Comparison of ENCODE assay signal across 18 cellular contexts in the genomic region with DNA sequence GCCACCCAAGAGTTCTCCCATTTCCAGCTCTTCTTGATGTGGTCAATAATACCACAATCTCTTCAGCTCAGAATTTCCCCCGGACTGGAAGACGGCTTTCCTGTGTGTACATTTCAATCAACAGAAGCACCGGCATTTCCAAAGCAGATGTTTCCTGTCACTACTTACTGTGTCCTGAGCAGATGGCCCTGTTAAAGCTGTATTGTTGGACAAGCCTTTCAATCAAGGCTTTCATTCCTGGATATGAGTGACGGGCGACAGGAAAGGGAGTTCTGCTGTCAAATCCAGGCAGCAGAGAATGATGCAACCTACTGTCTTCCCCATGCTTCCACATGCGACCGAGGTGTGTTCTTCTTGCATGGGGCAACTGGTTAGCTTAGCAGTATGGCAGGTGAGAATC.
DNase-seq lines count a peak whose midpoint lies in the region; ATAC-seq and TF ChIP-seq lines count a peak whose summit lies in the region.
"Had no signal": no experiment of that assay in that cellular context is flagged by ENCODE, and none has a peak within 500 bp of the region (broad histone marks: within the 10 kb centered on the region; RNA-seq: fewer than 3 reads in every experiment).

No MANE protein-coding gene starts in this region.

- H3K9me3 Mint-ChIP-seq in endothelial cell (ENCODE audit: unreplicated experiment) (no peaks in the 10 kb centered on the region), T-cell (peaks cover 3 to 15% (median 14%) of the 10 kb centered on the region in 3 donors)
- peaks cover 5% of the 10 kb centered on the region for H3K9me3 Mint-ChIP-seq in activated T-helper 1 cell treated with anti-CD3 and anti-CD28 coated beads, Interleukin-12 subunit alpha, Interleukin-12 subunit beta, Interleukin-2, Interleukin-4 antibody, amounts not matched to agents 30 ng/mL and 10 ng/mL and 1 ng/mL, durations not matched to agents 14 hours and 24 hours and 36 hours

- no peak overlapping the region for H3K4me3 ChIP-seq in BLaER1
- no peak overlapping the region for H3K4me3 ChIP-seq in GM12865 (ENCODE audit: low read depth, low read length)
- H3K4me3 ChIP-seq: PC-9 had no signal

- H3K4me1 Mint-ChIP-seq in endothelial cell (ENCODE audit: unreplicated experiment) (peaks cover 38% of the 10 kb centered on the region), T-cell (no peaks in the 10 kb centered on the region)
- no peaks in the 10 kb centered on the region for H3K4me1 Mint-ChIP-seq in activated T-helper 1 cell treated with anti-CD3 and anti-CD28 coated beads, Interleukin-12 subunit alpha, Interleukin-12 subunit beta, Interleukin-2, Interleukin-4 antibody, amounts not matched to agents 30 ng/mL and 10 ng/mL and 1 ng/mL, durations not matched to agents 14 hours and 24 hours and 36 hours (ENCODE audit: low read depth)

- no peaks in the 10 kb centered on the region for H3K36me3 Mint-ChIP-seq in endothelial cell (ENCODE audit: low read depth, unreplicated experiment)
- no peaks in the 10 kb centered on the region for H3K36me3 Mint-ChIP-seq in T-cell
- no peaks in the 10 kb centered on the region for H3K36me3 Mint-ChIP-seq in activated T-helper 1 cell treated with anti-CD3 and anti-CD28 coated beads, Interleukin-12 subunit alpha, Interleukin-12 subunit beta, Interleukin-2, Interleukin-4 antibody, amounts not matched to agents 30 ng/mL and 10 ng/mL and 1 ng/mL, durations not matched to agents 14 hours and 24 hours and 36 hours (ENCODE audit: low read depth)

- no peaks in the 10 kb centered on the region for H3K36me3 ChIP-seq in BLaER1

- H3K27ac ChIP-seq in BLaER1 = peak overlapping the region; percentile 76
- H3K27ac ChIP-seq: PC-9, VCaP had no signal

- H3K4me1 ChIP-seq in BLaER1 = peaks cover 59% of the 10 kb centered on the region

- CTCF ChIA-PET in T-cell (lab: Charles Lee) = no interaction called here

- H3K27me3 Mint-ChIP-seq in endothelial cell (ENCODE audit: unreplicated experiment) = peaks cover 4% of the 10 kb centered on the region
- H3K27me3 Mint-ChIP-seq in T-cell = peaks cover 12 to 26% of the 10 kb centered on the region in 2 donors
- no peaks in the 10 kb centered on the region for H3K27me3 Mint-ChIP-seq in activated T-helper 1 cell treated with anti-CD3 and anti-CD28 coated beads, Interleukin-12 subunit alpha, Interleukin-12 subunit beta, Interleukin-2, Interleukin-4 antibody, amounts not matched to agents 30 ng/mL and 10 ng/mL and 1 ng/mL, durations not matched to agents 14 hours and 24 hours and 36 hours (ENCODE audit: insufficient read depth)

- ATAC-seq in GM18502 (IDR thresholded peaks at IDR 0.05; ENCODE audit: poor library complexity, unreplicated experiment) = no peak
- ATAC-seq in SK-N-SH treated with all-trans-retinoic acid at 6 μM for 48 hours = no peak
- no peak for ATAC-seq in T-cell (replicated peaks in 1 of 4)
- ATAC-seq: activated CD8-positive, alpha-beta T cell treated with anti-CD3 and anti-CD28 coated beads, Interleukin-2, amount 10 ng/mL, durations not matched to agents 7 days and 5 days; effector memory CD8-positive, alpha-beta T cell; naive thymus-derived CD4-positive, alpha-beta T cell had no signal

- H3K4me2 ChIP-seq in BLaER1 = peak overlapping the region; percentile 75
- H3K4me2 ChIP-seq: PC-9 had no signal

- no peak for TF ChIP-seq CTCF in GM12865 (IDR thresholded peaks at IDR 0.05; ENCODE audit: insufficient read depth, low read depth, low read length, missing control alignments)
- no peak for TF ChIP-seq CTCF in endothelial cell (IDR thresholded peaks at IDR 0.05; ENCODE audit: unreplicated experiment)

- DNase-seq in GM12865 (ENCODE audit: low read depth) = peak; percentile 24
- peak; percentile 75 for DNase-seq in NCI-H69 (lab: John Stamatoyannopoulos, UW)
- DNase-seq in endothelial cell (ENCODE audit: low spot score) = peak; percentile 54
- no peak for DNase-seq in T-cell
- no peak for DNase-seq in activated T-helper 1 cell treated with anti-CD3 and anti-CD28 coated beads, Interleukin-12 subunit alpha, Interleukin-12 subunit beta, Interleukin-2, Interleukin-4 antibody, amounts not matched to agents 30 ng/mL and 10 ng/mL and 1 ng/mL, durations not matched to agents 14 hours and 24 hours and 36 hours (ENCODE audit: low spot score)
- DNase-seq: activated CD8-positive, alpha-beta T cell treated with anti-CD3 and anti-CD28 coated beads, Interleukin-2, amount 10 ng/mL, durations not matched to agents 7 days and 5 days; central memory CD4-positive, alpha-beta T cell; DND-41; effector memory CD8-positive, alpha-beta T cell; naive thymus-derived CD4-positive, alpha-beta T cell; NCI-H2227 treated with DMSO at 0.1 percent for 48 hours; PC-9; substantia nigra had no signal

- no peak overlapping the region for H3K9ac ChIP-seq in BLaER1

- no peak overlapping the region for H3K4me3 Mint-ChIP-seq in endothelial cell (ENCODE audit: unreplicated experiment)
- no peak overlapping the region for H3K4me3 Mint-ChIP-seq in T-cell
- no peak overlapping the region for H3K4me3 Mint-ChIP-seq in activated T-helper 1 cell treated with anti-CD3 and anti-CD28 coated beads, Interleukin-12 subunit alpha, Interleukin-12 subunit beta, Interleukin-2, Interleukin-4 antibody, amounts not matched to agents 30 ng/mL and 10 ng/mL and 1 ng/mL, durations not matched to agents 14 hours and 24 hours and 36 hours
- H3K4me3 Mint-ChIP-seq: activated CD8-positive, alpha-beta T cell treated with anti-CD3 and anti-CD28 coated beads, Interleukin-2, amount 10 ng/mL, durations not matched to agents 7 days and 5 days; effector memory CD8-positive, alpha-beta T cell; naive thymus-derived CD4-positive, alpha-beta T cell had no signal

- peaks cover 26% of the 10 kb centered on the region for H3K9me3 ChIP-seq in BLaER1

- POLR2A ChIA-PET in T-cell (lab: Charles Lee) = no interaction called here

- intact Hi-C loops in activated T-helper 1 cell treated with anti-CD3 and anti-CD28 coated beads, Interleukin-12 subunit alpha, Interleukin-12 subunit beta, Interleukin-2, Interleukin-4 antibody, amounts not matched to agents 30 ng/mL and 10 ng/mL and 1 ng/mL, durations not matched to agents 14 hours and 24 hours and 36 hours (cut with micrococcal nuclease) = no loop called here

- H4K20me1 ChIP-seq in BLaER1 = no peaks in the 10 kb centered on the region

- H3K27me3 ChIP-seq in BLaER1 = no peaks in the 10 kb centered on the region

- H3K27ac Mint-ChIP-seq in endothelial cell (ENCODE audit: unreplicated experiment) = peak overlapping the region; percentile 97
- no peak overlapping the region for H3K27ac Mint-ChIP-seq in T-cell
- no peak overlapping the region for H3K27ac Mint-ChIP-seq in activated T-helper 1 cell treated with anti-CD3 and anti-CD28 coated beads, Interleukin-12 subunit alpha, Interleukin-12 subunit beta, Interleukin-2, Interleukin-4 antibody, amounts not matched to agents 30 ng/mL and 10 ng/mL and 1 ng/mL, durations not matched to agents 14 hours and 24 hours and 36 hours
- H3K27ac Mint-ChIP-seq: activated CD8-positive, alpha-beta T cell treated with anti-CD3 and anti-CD28 coated beads, Interleukin-2, amount 10 ng/mL, durations not matched to agents 7 days and 5 days; activated T-helper 2 cell treated with anti-CD3 and anti-CD28 coated beads, Interferon-gamma antibody, Interleukin-2, Interleukin-4, amounts not matched to agents 10 μg/mL and 5 μg/mL and 100 μg/mL, durations not matched to agents 14 hours and 24 hours and 36 hours; effector memory CD8-positive, alpha-beta T cell; naive thymus-derived CD4-positive, alpha-beta T cell had no signal

TF ChIP-seq in SK-N-SH treated with all-trans-retinoic acid at 6 μM for 48 hours, 23 proteins besides CTCF, POLR2A, EP300 and RAD21 (continues in another document):
- TF ChIP-seq, protein P1, sequence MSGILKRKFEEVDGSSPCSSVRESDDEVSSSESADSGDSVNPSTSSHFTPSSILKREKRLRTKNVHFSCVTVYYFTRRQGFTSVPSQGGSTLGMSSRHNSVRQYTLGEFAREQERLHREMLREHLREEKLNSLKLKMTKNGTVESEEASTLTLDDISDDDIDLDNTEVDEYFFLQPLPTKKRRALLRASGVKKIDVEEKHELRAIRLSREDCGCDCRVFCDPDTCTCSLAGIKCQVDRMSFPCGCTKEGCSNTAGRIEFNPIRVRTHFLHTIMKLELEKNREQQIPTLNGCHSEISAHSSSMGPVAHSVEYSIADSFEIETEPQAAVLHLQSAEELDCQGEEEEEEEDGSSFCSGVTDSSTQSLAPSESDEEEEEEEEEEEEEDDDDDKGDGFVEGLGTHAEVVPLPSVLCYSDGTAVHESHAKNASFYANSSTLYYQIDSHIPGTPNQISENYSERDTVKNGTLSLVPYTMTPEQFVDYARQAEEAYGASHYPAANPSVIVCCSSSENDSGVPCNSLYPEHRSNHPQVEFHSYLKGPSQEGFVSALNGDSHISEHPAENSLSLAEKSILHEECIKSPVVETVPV (CRISPR knock-in tag; IDR thresholded peaks at IDR 0.05) = no peak
- TF ChIP-seq RARB (CRISPR knock-in tag; IDR thresholded peaks at IDR 0.05) (no peak), ESRRG (CRISPR knock-in tag; IDR thresholded peaks at IDR 0.05) (no peak), ZNF70 (CRISPR knock-in tag; IDR thresholded peaks at IDR 0.05) (no peak), CSDC2 (CRISPR knock-in tag; IDR thresholded peaks at IDR 0.05) (no peak), PPARA (CRISPR knock-in tag; IDR thresholded peaks at IDR 0.05; ENCODE audit: borderline replicate concordance) (no peak), ZNF565 (CRISPR knock-in tag; conservative IDR thresholded peaks at IDR 0.05; ENCODE audit: low read depth) (no peak), ARNTL (CRISPR knock-in tag; IDR thresholded peaks at IDR 0.05; ENCODE audit: borderline replicate concordance, low read depth) (no peak), OSR1 (CRISPR knock-in tag; IDR thresholded peaks at IDR 0.05) (no peak)
- TF ChIP-seq, protein P2, sequence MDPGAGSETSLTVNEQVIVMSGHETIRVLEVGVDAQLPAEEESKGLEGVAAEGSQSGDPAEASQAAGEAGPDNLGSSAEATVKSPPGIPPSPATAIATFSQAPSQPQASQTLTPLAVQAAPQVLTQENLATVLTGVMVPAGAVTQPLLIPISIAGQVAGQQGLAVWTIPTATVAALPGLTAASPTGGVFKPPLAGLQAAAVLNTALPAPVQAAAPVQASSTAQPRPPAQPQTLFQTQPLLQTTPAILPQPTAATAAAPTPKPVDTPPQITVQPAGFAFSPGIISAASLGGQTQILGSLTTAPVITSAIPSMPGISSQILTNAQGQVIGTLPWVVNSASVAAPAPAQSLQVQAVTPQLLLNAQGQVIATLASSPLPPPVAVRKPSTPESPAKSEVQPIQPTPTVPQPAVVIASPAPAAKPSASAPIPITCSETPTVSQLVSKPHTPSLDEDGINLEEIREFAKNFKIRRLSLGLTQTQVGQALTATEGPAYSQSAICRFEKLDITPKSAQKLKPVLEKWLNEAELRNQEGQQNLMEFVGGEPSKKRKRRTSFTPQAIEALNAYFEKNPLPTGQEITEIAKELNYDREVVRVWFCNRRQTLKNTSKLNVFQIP (CRISPR knock-in tag; IDR thresholded peaks at IDR 0.05; ENCODE audit: borderline replicate concordance, low read depth) = no peak

Comparison
In these comparisons a context has a peak if more than half of its experiments do, and no peak if none do; other contexts are left out.
1. DNase-seq: peak in GM12865 (single experiment), NCI-H69 (single experiment) and endothelial cell (single experiment); none in T-cell (0 of 34) and activated T-helper 1 cell treated with anti-CD3 and anti-CD28 coated beads, Interleukin-12 subunit alpha, Interleukin-12 subunit beta, Interleukin-2, Interleukin-4 antibody, amounts not matched to agents 30 ng/mL and 10 ng/mL and 1 ng/mL, durations not matched to agents 14 hours and 24 hours and 36 hours (single experiment).